27 cellular contexts compared by ENCODE assay signal in genomic region chr3:109597438-109597837, GRCh38.
"Had no signal": no experiment of that assay in that cellular context is flagged by ENCODE, and none has a peak within 500 bp of the region (broad histone marks: within the 10 kb centered on the region; RNA-seq: fewer than 3 reads in every experiment).

No MANE protein-coding gene starts in this region.

- H3K27me3 ChIP-seq: colonic mucosa, esophagus squamous epithelium, heart right ventricle, spleen, testis, tibial artery had no signal

- H3K27ac Mint-ChIP-seq: immature natural killer cell; naive thymus-derived CD4-positive, alpha-beta T cell; stimulated activated memory B cell treated with anti-CD40 and anti-IgM and Interleukin-4, amounts not matched to agents 10 μg/mL and 1 μg/mL and 100 μg/mL, for 72 hours; type B pancreatic cell had no signal

- H3K4me3 Mint-ChIP-seq: immature natural killer cell; naive thymus-derived CD4-positive, alpha-beta T cell; nephron progenitor cell; stimulated activated memory B cell treated with anti-CD40 and anti-IgM and Interleukin-4, amounts not matched to agents 10 μg/mL and 1 μg/mL and 100 μg/mL, for 72 hours; type B pancreatic cell had no signal

- H3K9me3 Mint-ChIP-seq: type B pancreatic cell had no signal

- H3K27ac ChIP-seq: colonic mucosa, esophagus squamous epithelium, heart right ventricle, psoas muscle, skin epidermis, spleen, testis, tibial artery had no signal

- H3K4me3 ChIP-seq: colonic mucosa, esophagus squamous epithelium, heart right ventricle, psoas muscle, skin epidermis, spleen, testis, tibial artery had no signal

- H3K36me3 Mint-ChIP-seq: naive thymus-derived CD4-positive, alpha-beta T cell; stimulated activated memory B cell treated with anti-CD40 and anti-IgM and Interleukin-4, amounts not matched to agents 10 μg/mL and 1 μg/mL and 100 μg/mL, for 72 hours; type B pancreatic cell had no signal

- DNase-seq: colonic mucosa; dermis blood vessel endothelial cell; effector memory CD4-positive, alpha-beta T cell; erythroblast; esophagus squamous epithelium; foreskin melanocyte; glutamatergic neuron; heart right ventricle; hypothalamus; immature natural killer cell; mesenchymal stem cell; midbrain; naive thymus-derived CD4-positive, alpha-beta T cell; nephron progenitor cell; nucleus accumbens; posterior cingulate gyrus; psoas muscle; right cardiac atrium; spleen; stimulated activated CD4-positive, alpha-beta T cell treated with anti-CD3 and anti-CD28 coated beads, Interleukin-4, amount 100 ng/mL, for 4 hours; stimulated activated naive CD8-positive, alpha-beta T cell treated with anti-CD3 and anti-CD28 coated beads, Interleukin-15, Interleukin-2, amounts not matched to agents 100 U/mL and 50 U/mL, for 24 hours; substantia nigra; testis; tibial artery had no signal

- H3K4me1 Mint-ChIP-seq: immature natural killer cell; naive thymus-derived CD4-positive, alpha-beta T cell; stimulated activated memory B cell treated with anti-CD40 and anti-IgM and Interleukin-4, amounts not matched to agents 10 μg/mL and 1 μg/mL and 100 μg/mL, for 72 hours had no signal

- H3K4me1 ChIP-seq: colonic mucosa, esophagus squamous epithelium, heart right ventricle, psoas muscle, spleen, testis, tibial artery had no signal

- H3K9me3 ChIP-seq: colonic mucosa, psoas muscle, testis, tibial artery had no signal

- H3K27me3 Mint-ChIP-seq: stimulated activated memory B cell treated with anti-CD40 and anti-IgM and Interleukin-4, amounts not matched to agents 10 μg/mL and 1 μg/mL and 100 μg/mL, for 72 hours; type B pancreatic cell had no signal

- H3K36me3 ChIP-seq: colonic mucosa, esophagus squamous epithelium, heart right ventricle, spleen, tibial artery had no signal
